In genomic region chr7:74248156-74248555, GRCh38 we compare ENCODE assay signal across 15 cellular contexts. TPM values are rescaled to one million over a fixed set of nuclear protein-coding genes. Genes with fewer than 3 reads are reported as not detected.
DNase-seq lines count a peak whose midpoint lies in the region; ATAC-seq and TF ChIP-seq lines count a peak whose summit lies in the region.
"Had no signal": no experiment of that assay in that cellular context is flagged by ENCODE, and none has a peak within 500 bp of the region (broad histone marks: within the 10 kb centered on the region; RNA-seq: fewer than 3 reads in every experiment).

No MANE protein-coding gene starts in this region.

- H4K20me1 ChIP-seq in BLaER1 (peaks cover 12% of the 10 kb centered on the region; the same call in 1 of the 2 replicates), DOHH2 (ENCODE audit: control insufficient read depth, insufficient read depth, low read depth, low read length) (0 out of 2 replicates have a peak, but pooled peaks cover 3% of the 10 kb centered on the region)

- no peaks in the 10 kb centered on the region; the same call in 1 of the 2 replicates for H3K4me1 Mint-ChIP-seq in WTC11
- peaks cover 11 to 26% of the 10 kb centered on the region in 2 donors for H3K4me1 Mint-ChIP-seq in stimulated activated naive B cell treated with anti-CD40 and anti-IgM and Interleukin-4, amounts not matched to agents 10 μg/mL and 1 μg/mL and 100 μg/mL, for 72 hours

- H3K9me3 ChIP-seq in BLaER1 (no peaks in the 10 kb centered on the region), DOHH2 (ENCODE audit: control insufficient read depth, insufficient read depth, low read length) (no peaks in the 10 kb centered on the region), transverse colon (no peaks in the 10 kb centered on the region)
- H3K9me3 ChIP-seq: BLaER1 treated with 17β-estradiol and CSF1 and Interleukin-3, amounts not matched to agents 10 nM and 100 nM had no signal

- no peak for ATAC-seq in WTC11
- no peak for ATAC-seq in stimulated activated naive B cell treated with anti-CD40 and anti-IgM and Interleukin-4, amounts not matched to agents 10 μg/mL and 1 μg/mL and 100 μg/mL, for 72 hours (replicated peaks)
- ATAC-seq: CD8-positive, alpha-beta T cell had no signal

- no peaks in the 10 kb centered on the region for H3K27me3 ChIP-seq in BLaER1
- no peaks in the 10 kb centered on the region for H3K27me3 ChIP-seq in DOHH2 (ENCODE audit: control insufficient read depth, low read length)
- H3K27me3 ChIP-seq in transverse colon: no peaks in the 10 kb centered on the region
- H3K27me3 ChIP-seq: BLaER1 treated with 17β-estradiol and CSF1 and Interleukin-3, amounts not matched to agents 10 nM and 100 nM had no signal

- WGBS in transverse colon (ENCODE audit: low coverage in 1 of 2), 2 donors: 92 to 94% methylated on average over 4 to 6 of the region's 6 CpGs
- 94% methylated on average over 6 of the region's 6 CpGs for WGBS in lower leg skin, 2 donors

- intact Hi-C loops in transverse colon (cut with DNase I; ENCODE audit: low total_unique reads) (no loop called here), lower leg skin (cut with DNase I; ENCODE audit: low total_unique reads) (no loop called here)

- H3K9me3 Mint-ChIP-seq in WTC11: no peaks in the 10 kb centered on the region
- no peaks in the 10 kb centered on the region for H3K9me3 Mint-ChIP-seq in stimulated activated naive B cell treated with anti-CD40 and anti-IgM and Interleukin-4, amounts not matched to agents 10 μg/mL and 1 μg/mL and 100 μg/mL, for 72 hours
- H3K9me3 Mint-ChIP-seq: CD8-positive, alpha-beta T cell; H9; IgD-negative memory B cell had no signal

- H3K4me1 ChIP-seq in BLaER1 (peaks cover 33% of the 10 kb centered on the region), DOHH2 (ENCODE audit: control insufficient read depth, low read length) (peaks cover 69% of the 10 kb centered on the region), transverse colon (peaks cover 0 to 8% (median 7%) of the 10 kb centered on the region in 4 donors)

- TF ChIP-seq POLR2A in transverse colon (IDR thresholded peaks at IDR 0.05): no peak
- TF ChIP-seq POLR2A in lower leg skin (IDR thresholded peaks at IDR 0.05): no peak

- H3K4me3 ChIP-seq in BLaER1: no peak overlapping the region
- no peak overlapping the region for H3K4me3 ChIP-seq in DOHH2 (ENCODE audit: low read length)
- H3K4me3 ChIP-seq in transverse colon: no peak overlapping the region
- no peak overlapping the region for H3K4me3 ChIP-seq in lower leg skin (ENCODE audit: low read depth, poor library complexity, severe bottlenecking)
- H3K4me3 ChIP-seq: BLaER1 treated with 17β-estradiol and CSF1 and Interleukin-3, amounts not matched to agents 10 nM and 100 nM had no signal

- no peak for TF ChIP-seq CTCF in DOHH2 (IDR thresholded peaks at IDR 0.05; ENCODE audit: low read depth, low read length, poor library complexity, severe bottlenecking)
- TF ChIP-seq CTCF in WTC11 (IDR thresholded peaks at IDR 0.05): no peak
- no peak for TF ChIP-seq CTCF in transverse colon (IDR thresholded peaks at IDR 0.05)
- no peak for TF ChIP-seq CTCF in lower leg skin (IDR thresholded peaks at IDR 0.05)

- in situ Hi-C loops in transverse colon (cut with MboI; ENCODE audit: low pct_ligation_motif_present in 1 of 4, low pct_unique_long_range_greater_than_20kb in 1 of 4, low sequenced_read_pairs in 3 of 4): no loop called here

- H3K79me2 ChIP-seq in DOHH2 (ENCODE audit: control insufficient read depth, low read length): peaks cover 79% of the 10 kb centered on the region

- no peaks in the 10 kb centered on the region for H3K27me3 Mint-ChIP-seq in WTC11 (ENCODE audit: low read depth)
- H3K27me3 Mint-ChIP-seq in stimulated activated naive B cell treated with anti-CD40 and anti-IgM and Interleukin-4, amounts not matched to agents 10 μg/mL and 1 μg/mL and 100 μg/mL, for 72 hours: no peaks in the 10 kb centered on the region
- H3K27me3 Mint-ChIP-seq: IgD-negative memory B cell had no signal

- 0 out of 2 replicates have a peak overlapping the region, but pooled peaks have one; percentile 11 for H3K9ac ChIP-seq in BLaER1

- H3K36me3 ChIP-seq in BLaER1: peaks cover 93% of the 10 kb centered on the region
- H3K36me3 ChIP-seq in DOHH2 (ENCODE audit: control insufficient read depth, low read length): peaks cover 84% of the 10 kb centered on the region
- H3K36me3 ChIP-seq in transverse colon: peaks cover 0 to 35% (median 12%) of the 10 kb centered on the region in 4 donors

- H3F3A ChIP-seq in DOHH2 (ENCODE audit: control insufficient read depth, insufficient read depth): peaks cover 30% of the 10 kb centered on the region

- no peaks in the 10 kb centered on the region for H3K9me2 ChIP-seq in DOHH2 (replicated peaks; ENCODE audit: control insufficient read depth, low read length)

- TF ChIP-seq EP300 in transverse colon (IDR thresholded peaks at IDR 0.05; ENCODE audit: low read depth): no peak

- H3K4me2 ChIP-seq in BLaER1 (no peak overlapping the region), DOHH2 (ENCODE audit: low read length) (peak overlapping the region; percentile 9; the same call in 1 of the 2 replicates)

- H3K27ac Mint-ChIP-seq in WTC11: no peak overlapping the region
- peak overlapping the region; percentile 51 for H3K27ac Mint-ChIP-seq in stimulated activated naive B cell treated with anti-CD40 and anti-IgM and Interleukin-4, amounts not matched to agents 10 μg/mL and 1 μg/mL and 100 μg/mL, for 72 hours
- H3K27ac Mint-ChIP-seq: CD8-positive, alpha-beta T cell had no signal

- H3K36me3 Mint-ChIP-seq in WTC11: peaks cover 57% of the 10 kb centered on the region
- peaks cover 29 to 37% of the 10 kb centered on the region in 2 donors for H3K36me3 Mint-ChIP-seq in stimulated activated naive B cell treated with anti-CD40 and anti-IgM and Interleukin-4, amounts not matched to agents 10 μg/mL and 1 μg/mL and 100 μg/mL, for 72 hours
- H3K36me3 Mint-ChIP-seq: IgD-negative memory B cell had no signal

- DNase-seq in WTC11 (ENCODE audit: low spot score) (no peak), transverse colon (no peak), lower leg skin (ENCODE audit: low spot score in 2 of 2) (no peak), SHP77 (lab: John Stamatoyannopoulos, UW) (no peak)
- no peak for DNase-seq in stimulated activated naive B cell treated with anti-CD40 and anti-IgM and Interleukin-4, amounts not matched to agents 10 μg/mL and 1 μg/mL and 100 μg/mL, for 72 hours
- DNase-seq: ACHN; Calu3; CD8-positive, alpha-beta T cell; DMS79 treated with DMSO at 0.1 percent for 48 hours; H9; KG1 had no signal

- H3K4me3 Mint-ChIP-seq in WTC11: no peak overlapping the region
- H3K4me3 Mint-ChIP-seq in stimulated activated naive B cell treated with anti-CD40 and anti-IgM and Interleukin-4, amounts not matched to agents 10 μg/mL and 1 μg/mL and 100 μg/mL, for 72 hours: no peak overlapping the region
- H3K4me3 Mint-ChIP-seq: CD8-positive, alpha-beta T cell; H9 had no signal

- POLR2A ChIA-PET in WTC11 (lab: Charles Lee): no interaction called here

- CTCF ChIA-PET in WTC11 (lab: Charles Lee): interaction anchor here (1.7 kb wide), 1 partner anchor 42 kb away, joined by 7 read pairs; no protein-coding TSS in a partner anchor

- H3K27ac ChIP-seq in BLaER1: no peak overlapping the region
- no peak overlapping the region for H3K27ac ChIP-seq in DOHH2 (ENCODE audit: low read depth, low read length)
- no peak overlapping the region for H3K27ac ChIP-seq in transverse colon

TF ChIP-seq in WTC11, 78 proteins besides CTCF, POLR2A, EP300 and RAD21:
- TF ChIP-seq ZNF121 (CRISPR knock-in tag; IDR thresholded peaks at IDR 0.05): peak; percentile 98
- TF ChIP-seq, protein P1, sequence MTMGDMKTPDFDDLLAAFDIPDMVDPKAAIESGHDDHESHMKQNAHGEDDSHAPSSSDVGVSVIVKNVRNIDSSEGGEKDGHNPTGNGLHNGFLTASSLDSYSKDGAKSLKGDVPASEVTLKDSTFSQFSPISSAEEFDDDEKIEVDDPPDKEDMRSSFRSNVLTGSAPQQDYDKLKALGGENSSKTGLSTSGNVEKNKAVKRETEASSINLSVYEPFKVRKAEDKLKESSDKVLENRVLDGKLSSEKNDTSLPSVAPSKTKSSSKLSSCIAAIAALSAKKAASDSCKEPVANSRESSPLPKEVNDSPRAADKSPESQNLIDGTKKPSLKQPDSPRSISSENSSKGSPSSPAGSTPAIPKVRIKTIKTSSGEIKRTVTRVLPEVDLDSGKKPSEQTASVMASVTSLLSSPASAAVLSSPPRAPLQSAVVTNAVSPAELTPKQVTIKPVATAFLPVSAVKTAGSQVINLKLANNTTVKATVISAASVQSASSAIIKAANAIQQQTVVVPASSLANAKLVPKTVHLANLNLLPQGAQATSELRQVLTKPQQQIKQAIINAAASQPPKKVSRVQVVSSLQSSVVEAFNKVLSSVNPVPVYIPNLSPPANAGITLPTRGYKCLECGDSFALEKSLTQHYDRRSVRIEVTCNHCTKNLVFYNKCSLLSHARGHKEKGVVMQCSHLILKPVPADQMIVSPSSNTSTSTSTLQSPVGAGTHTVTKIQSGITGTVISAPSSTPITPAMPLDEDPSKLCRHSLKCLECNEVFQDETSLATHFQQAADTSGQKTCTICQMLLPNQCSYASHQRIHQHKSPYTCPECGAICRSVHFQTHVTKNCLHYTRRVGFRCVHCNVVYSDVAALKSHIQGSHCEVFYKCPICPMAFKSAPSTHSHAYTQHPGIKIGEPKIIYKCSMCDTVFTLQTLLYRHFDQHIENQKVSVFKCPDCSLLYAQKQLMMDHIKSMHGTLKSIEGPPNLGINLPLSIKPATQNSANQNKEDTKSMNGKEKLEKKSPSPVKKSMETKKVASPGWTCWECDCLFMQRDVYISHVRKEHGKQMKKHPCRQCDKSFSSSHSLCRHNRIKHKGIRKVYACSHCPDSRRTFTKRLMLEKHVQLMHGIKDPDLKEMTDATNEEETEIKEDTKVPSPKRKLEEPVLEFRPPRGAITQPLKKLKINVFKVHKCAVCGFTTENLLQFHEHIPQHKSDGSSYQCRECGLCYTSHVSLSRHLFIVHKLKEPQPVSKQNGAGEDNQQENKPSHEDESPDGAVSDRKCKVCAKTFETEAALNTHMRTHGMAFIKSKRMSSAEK (CRISPR knock-in tag; IDR thresholded peaks at IDR 0.05; ENCODE audit: borderline replicate concordance): no peak

RNA-seq across cellular contexts. Expression of gene RFC2, which starts 6.0 kb away (rescaled TPM):
- total RNA-seq in WTC11 (2021) (74.1 to 80.7 TPM (median 79.4 TPM) in 3 replicates), transverse colon (10 to 100 TPM in 2 of 4 donors, 1 to 10 TPM in 2; 6.7 to 17.3 (median 9.3) TPM), lower leg skin (10 to 100 TPM; 15.3 to 26.5 (median 23.9) TPM)

RNA-seq across cellular contexts. Expression of gene LAT2, which starts 38.4 kb away (rescaled TPM):
- total RNA-seq in WTC11 (2021) (0.33 to 0.76 TPM (median 0.41 TPM) in 3 replicates), transverse colon (10 to 100 TPM in 1 of 4 donors, 1 to 10 TPM in 1, not detected in 2; 2.3 to 12.7 TPM), lower leg skin (1 to 10 TPM in 3 of 4 donors, under 1 TPM in 1; 0.88 to 2.4 (median 1.5) TPM)

RNA-seq across cellular contexts. Expression of gene CLIP2, which starts 41.1 kb away (rescaled TPM):
- 48.1 to 49.7 TPM (median 48.4 TPM) in 3 replicates for total RNA-seq in WTC11 (2021)
- total RNA-seq in transverse colon: 100 to 1,000 TPM in 3 of 4 donors, 10 to 100 TPM in 1; 84.5 to 157 (median 111) TPM
- total RNA-seq in lower leg skin: 10 to 100 TPM; 29.1 to 60.2 (median 52.5) TPM
